ENCODE assay signal across 19 cellular contexts in the genomic region with DNA sequence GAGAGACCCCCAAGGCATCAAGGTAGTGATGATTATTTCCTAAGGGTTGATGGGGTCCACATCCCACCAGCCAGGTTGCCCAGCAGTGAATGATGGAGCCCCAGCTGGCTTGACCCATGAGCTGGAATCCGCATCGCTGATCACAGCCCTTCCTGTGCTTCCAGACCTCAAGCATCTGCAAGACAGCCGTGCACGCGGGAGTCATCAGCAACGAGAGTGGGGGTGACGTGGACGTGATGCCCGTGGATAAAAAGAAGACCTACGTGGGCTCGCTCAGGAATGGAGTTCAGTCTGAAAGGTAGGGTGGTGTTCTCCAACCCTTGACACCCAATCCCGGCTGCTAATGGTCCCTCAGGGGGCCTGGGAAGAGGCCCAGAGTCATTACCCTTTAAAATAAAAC.
"Had no signal": no experiment of that assay in that cellular context is flagged by ENCODE, and none has a peak within 500 bp of the region (broad histone marks: within the 10 kb centered on the region; RNA-seq: fewer than 3 reads in every experiment).

No MANE protein-coding gene starts in this region.

- H3K4me3 ChIP-seq: lower lobe of right lung, prostate gland, tibial nerve had no signal

- H3K36me3 Mint-ChIP-seq: T-cell had no signal

- ATAC-seq: activated T-helper 17 cell treated with anti-CD3 and anti-CD28 coated beads, Interleukin-2, amount 50 U/mL, for 72 hours; esophagus mucosa; lower lobe of right lung; right cardiac atrium; T-cell had no signal

- H3K27ac ChIP-seq: foreskin keratinocyte, lower lobe of right lung had no signal

- H3K9me3 Mint-ChIP-seq: activated T-helper 17 cell treated with anti-CD3 and anti-CD28 coated beads, Interleukin-2, amount 50 U/mL, for 72 hours; T-cell had no signal

- H3K27ac Mint-ChIP-seq: activated naive CD4-positive, alpha-beta T cell treated with anti-CD3 and anti-CD28 coated beads for 36 hours; activated T-helper 17 cell treated with anti-CD3 and anti-CD28 coated beads, Interleukin-2, amount 50 U/mL, for 72 hours; T-cell had no signal

- H3K9me3 ChIP-seq: lower lobe of right lung, prostate gland had no signal

- H3K4me3 Mint-ChIP-seq: activated naive CD4-positive, alpha-beta T cell treated with anti-CD3 and anti-CD28 coated beads for 36 hours; activated T-helper 17 cell treated with anti-CD3 and anti-CD28 coated beads, Interleukin-2, amount 50 U/mL, for 72 hours; T-cell had no signal

- H3K4me1 ChIP-seq: lower lobe of right lung had no signal

- H3K27me3 ChIP-seq: foreskin keratinocyte, tibial nerve had no signal

- DNase-seq: activated CD4-positive, alpha-beta T cell treated with anti-CD3 and anti-CD28 coated beads for 1 hour; activated CD4-positive, alpha-beta T cell treated with anti-CD3 and anti-CD28 coated beads, Interleukin-2, amount 50 U/mL, for 4 hours; activated naive CD4-positive, alpha-beta T cell treated with anti-CD3 and anti-CD28 coated beads for 36 hours; activated T-cell treated with anti-CD3 and anti-CD28 coated beads for 4 hours; glutamatergic neuron; lower lobe of right lung; midbrain; nucleus accumbens; small intestine; stimulated activated CD4-positive, alpha-beta T cell treated with anti-CD3 and anti-CD28 coated beads, Interleukin-4, amount 100 ng/mL, for 24 hours; stimulated activated naive CD4-positive, alpha-beta T cell; T-cell; T-helper 9 cell had no signal
